Comparison of ENCODE assay signal across 10 cellular contexts in the genomic region with DNA sequence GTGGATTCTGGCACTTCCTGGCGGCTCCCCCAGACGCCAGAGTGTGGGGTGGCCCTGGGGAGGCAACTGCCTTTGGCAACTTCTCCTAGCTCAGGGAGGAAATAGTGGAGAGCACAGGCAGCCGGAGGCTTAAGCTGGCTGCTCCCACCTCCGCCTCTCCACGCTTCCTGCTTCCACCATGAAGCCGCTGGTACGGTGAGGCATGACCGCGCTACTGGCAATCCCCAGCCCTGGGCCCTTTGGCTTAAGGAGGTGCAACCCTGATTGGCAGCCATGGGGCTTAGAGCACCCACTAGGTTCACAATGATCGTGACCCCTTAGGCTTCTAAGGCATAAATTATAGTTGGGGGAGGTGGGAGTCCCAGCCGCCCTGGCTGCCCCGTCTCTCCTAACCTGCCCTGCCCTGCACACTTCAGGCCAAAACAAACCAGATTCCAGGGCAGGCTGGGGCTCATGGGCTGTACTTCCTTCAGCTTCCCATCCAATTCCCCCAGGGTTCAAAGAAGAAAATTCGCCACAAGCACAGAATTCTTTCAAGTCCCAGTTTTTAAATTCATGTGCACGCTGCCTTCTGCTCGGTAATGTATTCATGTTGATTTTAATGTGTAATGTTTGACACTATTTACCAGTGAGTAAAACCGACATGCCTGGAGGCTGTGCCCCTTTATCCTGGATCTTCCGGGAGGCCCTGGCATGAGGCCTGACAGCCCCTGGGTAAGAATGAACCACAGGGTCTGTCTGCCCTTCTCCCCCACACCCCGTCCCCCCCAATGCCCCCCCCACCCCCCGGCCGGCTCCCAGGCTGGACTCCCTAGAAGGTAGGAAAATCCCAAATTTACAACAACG.
DNase-seq lines count a peak whose midpoint lies in the region; ATAC-seq and TF ChIP-seq lines count a peak whose summit lies in the region.
"Had no signal": no experiment of that assay in that cellular context is flagged by ENCODE, and none has a peak within 500 bp of the region (broad histone marks: within the 10 kb centered on the region; RNA-seq: fewer than 3 reads in every experiment).

No MANE protein-coding gene starts in this region.

- no peak for TF ChIP-seq CTCF in epithelial cell of esophagus (IDR thresholded peaks at IDR 0.05; ENCODE audit: insufficient read depth, low read depth, low read length, missing control alignments)

- no peak overlapping the region for H3K4me3 Mint-ChIP-seq in effector memory CD8-positive, alpha-beta T cell
- H3K4me3 Mint-ChIP-seq: naive B cell had no signal

- peak overlapping the region in 1 of 2 donors; percentile 23 for H3K27ac Mint-ChIP-seq in effector memory CD8-positive, alpha-beta T cell
- H3K27ac Mint-ChIP-seq: naive B cell had no signal

- DNase-seq in Right ventricle myocardium inferior (ENCODE audit: missing footprints) (peak; percentile 81), cardiac septum (ENCODE audit: low spot score) (no peak), epithelial cell of esophagus (ENCODE audit: low read depth) (peak; percentile 58), midbrain (lab: John Stamatoyannopoulos, UW) (peak; percentile 11), NCI-H2196 (lab: John Stamatoyannopoulos, UW; ENCODE audit: unreplicated experiment) (no peak), NOMO-1 treated with DMSO at 0.1 percent for 48 hours (lab: John Stamatoyannopoulos, UW; ENCODE audit: unreplicated experiment) (no peak)
- no peak for DNase-seq in effector memory CD8-positive, alpha-beta T cell
- DNase-seq: naive B cell, SHP77 had no signal

- intact Hi-C loops in Right ventricle myocardium inferior (cut with DNase I) (no loop called here), cardiac septum (cut with DNase I) (no loop called here)

- H3K27me3 Mint-ChIP-seq in effector memory CD8-positive, alpha-beta T cell, result no peaks in the 10 kb centered on the region

- H3K9me3 Mint-ChIP-seq in effector memory CD8-positive, alpha-beta T cell, result no peaks in the 10 kb centered on the region
- H3K9me3 Mint-ChIP-seq: naive B cell had no signal

- ATAC-seq in Right ventricle myocardium inferior, result peak; percentile 79
- no peak for ATAC-seq in effector memory CD8-positive, alpha-beta T cell (replicated peaks)
- ATAC-seq in HG02885 (IDR thresholded peaks at IDR 0.05; ENCODE audit: poor library complexity, unreplicated experiment), result no peak

- peaks cover 9% of the 10 kb centered on the region for H3K36me3 Mint-ChIP-seq in effector memory CD8-positive, alpha-beta T cell (ENCODE audit: insufficient read depth)
- H3K36me3 Mint-ChIP-seq: naive B cell had no signal

- peak overlapping the region; percentile 32 for H3K4me3 ChIP-seq in epithelial cell of esophagus (ENCODE audit: low read length)

- H3K4me1 Mint-ChIP-seq in effector memory CD8-positive, alpha-beta T cell (ENCODE audit: low read depth in 2 of 2), result peaks cover 5 to 7% of the 10 kb centered on the region in 2 donors

Comparison
In these comparisons a context has a peak if more than half of its experiments do, and no peak if none do; other contexts are left out.
1. DNase-seq: peak in Right ventricle myocardium inferior (single experiment), epithelial cell of esophagus (single experiment) and midbrain (single experiment); none in cardiac septum (single experiment), NCI-H2196 (single experiment), NOMO-1 treated with DMSO at 0.1 percent for 48 hours (single experiment) and effector memory CD8-positive, alpha-beta T cell (0 of 3).